12 cellular contexts compared by ENCODE assay signal in genomic region chr6:85672623-85673022, GRCh38. TPM values are rescaled to one million over a fixed set of nuclear protein-coding genes. Genes with fewer than 3 reads are reported as not detected.
DNase-seq lines count a peak whose midpoint lies in the region; ATAC-seq and TF ChIP-seq lines count a peak whose summit lies in the region.
"Had no signal": no experiment of that assay in that cellular context is flagged by ENCODE, and none has a peak within 500 bp of the region (broad histone marks: within the 10 kb centered on the region; RNA-seq: fewer than 3 reads in every experiment).

No MANE protein-coding gene starts in this region.

- H2BK5ac ChIP-seq in H9 (ENCODE audit: insufficient read length, low read length): no peak overlapping the region

- peak; percentile 12 for DNase-seq in DMS53 (lab: John Stamatoyannopoulos, UW)
- no peak for DNase-seq in DMS53 treated with DMSO at 0.1 percent for 48 hours (lab: John Stamatoyannopoulos, UW; ENCODE audit: unreplicated experiment)
- peak; percentile 36 for DNase-seq in H9
- DNase-seq in activated B cell treated with CpG ODN at 0.5 μM for 24 hours: no peak
- DNase-seq in natural killer cell: no peak
- DNase-seq in activated CD4-positive, alpha-beta T cell treated with anti-CD3 and anti-CD28 coated beads, Interleukin-2, amount 50 U/mL, for 1 hour: no peak
- DNase-seq: activated CD4-positive, CD25-positive, alpha-beta regulatory T cell treated with anti-CD3 and anti-CD28 coated beads, Interleukin-2, amount 50 U/mL, for 72 hours; effector CD4-positive, alpha-beta T cell; mammary epithelial cell had no signal

- no peak overlapping the region for H3K27ac ChIP-seq in H9 (ENCODE audit: insufficient read length, low read depth, low read length)
- H3K27ac ChIP-seq: skin epidermis had no signal

- H3K79me1 ChIP-seq in H9 (ENCODE audit: insufficient read depth, low read depth, low read length, poor library complexity, severe bottlenecking): no peaks in the 10 kb centered on the region

- no peaks in the 10 kb centered on the region for H3K27me3 ChIP-seq in H9 (ENCODE audit: insufficient read depth, low read length)

- no peak overlapping the region for H4K8ac ChIP-seq in H9 (replicated peaks; ENCODE audit: insufficient read length, low read depth, low read length)

- H3K56ac ChIP-seq in H9 (ENCODE audit: insufficient read length, low read depth, low read length): no peak overlapping the region

- H3K27me3 Mint-ChIP-seq in H9 (ENCODE audit: low read depth): no peaks in the 10 kb centered on the region
- no peaks in the 10 kb centered on the region for H3K27me3 Mint-ChIP-seq in activated B cell treated with CpG ODN at 0.5 μM for 24 hours
- no peaks in the 10 kb centered on the region for H3K27me3 Mint-ChIP-seq in natural killer cell (ENCODE audit: low read depth in 2 of 2)

- no peak for ATAC-seq in activated B cell treated with CpG ODN at 0.5 μM for 24 hours (ENCODE audit: low read depth)
- ATAC-seq in natural killer cell: no peak
- ATAC-seq in HG03097 (IDR thresholded peaks at IDR 0.05; ENCODE audit: low FRiP score, unreplicated experiment): no peak
- no peak for ATAC-seq in GM19351 (IDR thresholded peaks at IDR 0.05; ENCODE audit: unreplicated experiment)

- no peak overlapping the region for H2BK15ac ChIP-seq in H9 (ENCODE audit: low read depth, low read length)

- no peak overlapping the region for H3K23ac ChIP-seq in H9 (ENCODE audit: insufficient read length, low read depth, low read length)

- H3K4ac ChIP-seq in H9 (ENCODE audit: low read depth, low read length): no peak overlapping the region

- H3K4me1 Mint-ChIP-seq in H9 (peaks cover 46 to 47% of the 10 kb centered on the region in 2 experiments), activated B cell treated with CpG ODN at 0.5 μM for 24 hours (peaks cover 76% of the 10 kb centered on the region), natural killer cell (peaks cover 72 to 81% of the 10 kb centered on the region in 2 donors)

- H2AFZ ChIP-seq in H9 (ENCODE audit: low read length): no peak overlapping the region

- intact Hi-C loops in activated B cell treated with CpG ODN at 0.5 μM for 24 hours (cut with micrococcal nuclease) (loop anchor here (10.0 kb wide), 2 partner anchors 48 to 1482 kb away; partner anchors contain the start of gene ZNF292), natural killer cell (cut with micrococcal nuclease) (loop anchor here (10.0 kb wide), 2 partner anchors 138 to 318 kb away; no protein-coding TSS in a partner anchor)

- no peaks in the 10 kb centered on the region for H4K20me1 ChIP-seq in H9 (ENCODE audit: control insufficient read depth, insufficient read depth, insufficient read length)

- H2AK5ac ChIP-seq in H9 (ENCODE audit: insufficient read length, low read length): no peak overlapping the region

- TF ChIP-seq CTCF in H9 (conservative IDR thresholded peaks at IDR 0.05) (no peak), activated B cell treated with CpG ODN at 0.5 μM for 24 hours (IDR thresholded peaks at IDR 0.05) (no peak), natural killer cell (IDR thresholded peaks at IDR 0.05) (no peak)

- peak overlapping the region in 2 of 3 experiments; percentile 71 to 83; a peak in 1 of 7 replicates for H3K27ac Mint-ChIP-seq in H9
- H3K27ac Mint-ChIP-seq in activated B cell treated with CpG ODN at 0.5 μM for 24 hours: peak overlapping the region; percentile 39
- H3K27ac Mint-ChIP-seq in natural killer cell: peak overlapping the region; percentile 61 to 100

- H2BK20ac ChIP-seq in H9 (ENCODE audit: low read depth, low read length, poor library complexity, severe bottlenecking): no peak overlapping the region

- H3K23me2 ChIP-seq in H9 (ENCODE audit: insufficient read length, low read depth, low read length, poor library complexity, severe bottlenecking): peaks cover 4% of the 10 kb centered on the region

- H3K36me3 Mint-ChIP-seq in H9 (ENCODE audit: insufficient read depth in 1 of 3, low read depth in 3 of 3) (peaks cover 37 to 45% (median 43%) of the 10 kb centered on the region in 3 experiments), activated B cell treated with CpG ODN at 0.5 μM for 24 hours (ENCODE audit: low read depth) (peaks cover 50% of the 10 kb centered on the region), natural killer cell (no peaks in the 10 kb centered on the region)

- H3K79me2 ChIP-seq in H9 (ENCODE audit: insufficient read depth, low read length): peaks cover 19% of the 10 kb centered on the region; the same call in 1 of the 2 replicates

- H3K4me1 ChIP-seq in H9 (ENCODE audit: insufficient read depth, low read length): peaks cover 2% of the 10 kb centered on the region; the same call in 1 of the 2 replicates

- no peak overlapping the region for H3K18ac ChIP-seq in H9 (ENCODE audit: insufficient read length, low read depth, low read length)

- WGBS in H9 (ENCODE audit: extremely low coverage, insufficient read length, low lambda C conversion rate): no CpG with 5 or more reads among the region's 4 CpGs

- POLR2A ChIA-PET in activated B cell treated with CpG ODN at 0.5 μM for 24 hours (lab: Charles Lee): interaction anchor here (0.6 to 8.5 kb wide), 5 partner anchors 21 to 250 kb away, joined by 3 to 845 read pairs (median 3); partner anchors contain the start of genes SNX14 and SYNCRIP

- no peak overlapping the region for H4K5ac ChIP-seq in H9 (ENCODE audit: insufficient read length, low read depth, low read length)

- no peak overlapping the region for H3K14ac ChIP-seq in H9 (ENCODE audit: insufficient read depth, low read length)

- CTCF ChIA-PET in activated B cell treated with CpG ODN at 0.5 μM for 24 hours (lab: Charles Lee): no interaction called here

- no peak overlapping the region for H2BK12ac ChIP-seq in H9 (ENCODE audit: insufficient read length, low read depth, low read length)

- no peak overlapping the region for H3T11ph ChIP-seq in H9 (ENCODE audit: low read length)

- H3K9me3 ChIP-seq in H9 (ENCODE audit: control insufficient read depth, low read depth, low read length): no peaks in the 10 kb centered on the region

- no peak overlapping the region for H3K4me2 ChIP-seq in H9 (ENCODE audit: insufficient read depth, insufficient read length, low read length)

- H3K9ac ChIP-seq in H9 (ENCODE audit: extremely low read depth, insufficient read length, low read length): no peak overlapping the region

- no peak overlapping the region for H4K91ac ChIP-seq in H9 (ENCODE audit: insufficient read length, low read depth, low read length)

- no peak overlapping the region for H2BK120ac ChIP-seq in H9 (ENCODE audit: low read depth, low read length, poor library complexity, severe bottlenecking)

- H3K9me3 Mint-ChIP-seq in H9 (peaks cover 0 to 3% of the 10 kb centered on the region in 2 experiments; a peak in 1 of 5 replicates), activated B cell treated with CpG ODN at 0.5 μM for 24 hours (no peaks in the 10 kb centered on the region), natural killer cell (no peaks in the 10 kb centered on the region)

- peak overlapping the region in 1 of 2 experiments; percentile 13; a peak in 1 of 5 replicates for H3K4me3 Mint-ChIP-seq in H9
- no peak overlapping the region for H3K4me3 Mint-ChIP-seq in activated B cell treated with CpG ODN at 0.5 μM for 24 hours
- no peak overlapping the region for H3K4me3 Mint-ChIP-seq in natural killer cell

RNA-seq across cellular contexts. Expression of gene SYNCRIP, which starts 29.9 kb away (rescaled TPM):
- total RNA-seq in H9 (2021): 189 and 199 TPM in 2 replicates
- 119 and 122 TPM in 2 replicates for total RNA-seq in activated B cell treated with CpG ODN at 0.5 μM for 24 hours
- 10 to 100 TPM; 65.8 to 99.1 (median 80.9) TPM for total RNA-seq in natural killer cell

Comparison
In these comparisons a context has a peak if more than half of its experiments do, and no peak if none do; other contexts are left out.
1. DNase-seq: peak in DMS53 (single experiment) and H9 (single experiment); none in DMS53 treated with DMSO at 0.1 percent for 48 hours (single experiment), activated B cell treated with CpG ODN at 0.5 μM for 24 hours (single experiment), natural killer cell (single experiment) and activated CD4-positive, alpha-beta T cell treated with anti-CD3 and anti-CD28 coated beads, Interleukin-2, amount 50 U/mL, for 1 hour (single experiment).
2. Peak in every context shown above with its lines, with median percentiles within 50 percentile points of each other: H3K27ac Mint-ChIP-seq.